Comparison of ENCODE assay signal across 14 cellular contexts in the genomic region with DNA sequence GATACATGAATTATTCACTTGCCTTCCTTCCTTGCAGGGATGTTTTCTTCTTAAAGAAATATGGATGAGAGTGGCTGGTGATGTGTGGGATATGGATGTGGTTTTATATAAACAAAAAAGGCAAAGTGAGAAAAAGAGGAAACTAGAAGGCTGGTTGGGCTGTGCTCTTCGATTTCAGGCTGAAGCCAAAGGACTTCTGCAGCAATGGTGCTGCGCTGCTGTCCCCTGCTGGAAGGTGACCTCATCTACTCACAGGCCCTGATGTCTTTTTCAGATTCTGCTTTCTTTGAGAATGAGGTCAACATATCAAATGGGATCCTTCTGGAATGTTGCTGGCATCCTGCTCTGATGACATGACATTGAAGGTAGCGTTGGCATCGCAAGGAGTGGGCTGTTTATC. TPM values are rescaled to one million over a fixed set of nuclear protein-coding genes. Genes with fewer than 3 reads are reported as not detected.
DNase-seq lines count a peak whose midpoint lies in the region; ATAC-seq and TF ChIP-seq lines count a peak whose summit lies in the region.
"Had no signal": no experiment of that assay in that cellular context is flagged by ENCODE, and none has a peak within 500 bp of the region (broad histone marks: within the 10 kb centered on the region; RNA-seq: fewer than 3 reads in every experiment).

No MANE protein-coding gene starts in this region.

- H3K9me3 ChIP-seq in CD4-positive, alpha-beta memory T cell (ENCODE audit: control insufficient read depth in 1 of 2, low read length in 2 of 2), result no peaks in the 10 kb centered on the region
- H3K9me3 ChIP-seq: tibial nerve had no signal

- no peak overlapping the region for H3K27ac Mint-ChIP-seq in activated CD4-positive, alpha-beta T cell treated with anti-CD3 and anti-CD28 coated beads, Interleukin-2, amount 10 ng/mL, durations not matched to agents 7 days and 5 days
- H3K27ac Mint-ChIP-seq in stimulated activated memory B cell treated with anti-CD40 and anti-IgM and Interleukin-4, amounts not matched to agents 10 μg/mL and 1 μg/mL and 100 μg/mL, for 72 hours, result no peak overlapping the region
- H3K27ac Mint-ChIP-seq in CD4-positive, alpha-beta memory T cell, result no peak overlapping the region

- no peaks in the 10 kb centered on the region for H3K36me3 ChIP-seq in CD4-positive, alpha-beta memory T cell (ENCODE audit: insufficient read depth, low read length)
- H3K36me3 ChIP-seq: tibial nerve had no signal

- CTCF ChIA-PET in activated CD4-positive, alpha-beta T cell treated with anti-CD3 and anti-CD28 coated beads, Interleukin-2, amount 10 ng/mL, durations not matched to agents 7 days and 5 days (lab: Charles Lee), result no interaction called here
- CTCF ChIA-PET in CD4-positive, alpha-beta memory T cell (lab: Charles Lee; ENCODE audit: partially characterized antibody), result no interaction called here

- ATAC-seq in stimulated activated memory B cell treated with anti-CD40 and anti-IgM and Interleukin-4, amounts not matched to agents 10 μg/mL and 1 μg/mL and 100 μg/mL, for 72 hours, result peak; percentile 74
- ATAC-seq in GM19035 (IDR thresholded peaks at IDR 0.05; ENCODE audit: unreplicated experiment), result no peak

- H3K9me3 Mint-ChIP-seq in activated CD4-positive, alpha-beta T cell treated with anti-CD3 and anti-CD28 coated beads, Interleukin-2, amount 10 ng/mL, durations not matched to agents 7 days and 5 days, result peaks cover 3% of the 10 kb centered on the region
- H3K9me3 Mint-ChIP-seq in stimulated activated memory B cell treated with anti-CD40 and anti-IgM and Interleukin-4, amounts not matched to agents 10 μg/mL and 1 μg/mL and 100 μg/mL, for 72 hours, result no peaks in the 10 kb centered on the region
- H3K9me3 Mint-ChIP-seq in CD4-positive, alpha-beta memory T cell, result no peaks in the 10 kb centered on the region

- TF ChIP-seq CTCF in LNCaP clone FGC (IDR thresholded peaks at IDR 0.05; ENCODE audit: control insufficient read depth, extremely low read depth, insufficient read depth), result peak; percentile 65

- no peak overlapping the region for H3K4me3 Mint-ChIP-seq in activated CD4-positive, alpha-beta T cell treated with anti-CD3 and anti-CD28 coated beads, Interleukin-2, amount 10 ng/mL, durations not matched to agents 7 days and 5 days
- no peak overlapping the region for H3K4me3 Mint-ChIP-seq in stimulated activated memory B cell treated with anti-CD40 and anti-IgM and Interleukin-4, amounts not matched to agents 10 μg/mL and 1 μg/mL and 100 μg/mL, for 72 hours
- H3K4me3 Mint-ChIP-seq in CD4-positive, alpha-beta memory T cell, result no peak overlapping the region

- no peak overlapping the region for H3K27ac ChIP-seq in CD4-positive, alpha-beta memory T cell (ENCODE audit: low read depth, low read length)
- H3K27ac ChIP-seq: epithelial cell of prostate, tibial nerve had no signal

- H3K36me3 Mint-ChIP-seq in activated CD4-positive, alpha-beta T cell treated with anti-CD3 and anti-CD28 coated beads, Interleukin-2, amount 10 ng/mL, durations not matched to agents 7 days and 5 days (ENCODE audit: low read depth), result peaks cover 9% of the 10 kb centered on the region
- H3K36me3 Mint-ChIP-seq in stimulated activated memory B cell treated with anti-CD40 and anti-IgM and Interleukin-4, amounts not matched to agents 10 μg/mL and 1 μg/mL and 100 μg/mL, for 72 hours, result no peaks in the 10 kb centered on the region
- no peaks in the 10 kb centered on the region for H3K36me3 Mint-ChIP-seq in CD4-positive, alpha-beta memory T cell

- peak; percentile 42 for DNase-seq in activated CD4-positive, alpha-beta T cell treated with anti-CD3 and anti-CD28 coated beads, Interleukin-2, amount 10 ng/mL, durations not matched to agents 7 days and 5 days
- DNase-seq in activated CD4-positive, alpha-beta T cell treated with anti-CD3 and anti-CD28 coated beads, Interleukin-2, amount 50 U/mL, for 4 hours, result no peak
- DNase-seq in LNCaP clone FGC (ENCODE audit: low read depth) (no peak), cerebellum (ENCODE audit: low spot score) (peak; percentile 0)
- no peak for DNase-seq in effector CD4-positive, alpha-beta T cell
- no peak for DNase-seq in CD4-positive, alpha-beta memory T cell
- DNase-seq: GF-D8, NCI-H2171, SIG-M5 had no signal

- no peaks in the 10 kb centered on the region for H3K27me3 Mint-ChIP-seq in activated CD4-positive, alpha-beta T cell treated with anti-CD3 and anti-CD28 coated beads, Interleukin-2, amount 10 ng/mL, durations not matched to agents 7 days and 5 days
- H3K27me3 Mint-ChIP-seq in stimulated activated memory B cell treated with anti-CD40 and anti-IgM and Interleukin-4, amounts not matched to agents 10 μg/mL and 1 μg/mL and 100 μg/mL, for 72 hours, result no peaks in the 10 kb centered on the region
- H3K27me3 Mint-ChIP-seq in CD4-positive, alpha-beta memory T cell, result no peaks in the 10 kb centered on the region

- H3K27me3 ChIP-seq in CD4-positive, alpha-beta memory T cell (ENCODE audit: insufficient read depth, low read length), result no peaks in the 10 kb centered on the region
- H3K27me3 ChIP-seq: tibial nerve had no signal

- H3K4me1 Mint-ChIP-seq in activated CD4-positive, alpha-beta T cell treated with anti-CD3 and anti-CD28 coated beads, Interleukin-2, amount 10 ng/mL, durations not matched to agents 7 days and 5 days, result peaks cover 53% of the 10 kb centered on the region
- H3K4me1 Mint-ChIP-seq in stimulated activated memory B cell treated with anti-CD40 and anti-IgM and Interleukin-4, amounts not matched to agents 10 μg/mL and 1 μg/mL and 100 μg/mL, for 72 hours, result peaks cover 56% of the 10 kb centered on the region
- peaks cover 0 to 14% (median 6%) of the 10 kb centered on the region in 4 donors for H3K4me1 Mint-ChIP-seq in CD4-positive, alpha-beta memory T cell

- POLR2A ChIA-PET in activated CD4-positive, alpha-beta T cell treated with anti-CD3 and anti-CD28 coated beads, Interleukin-2, amount 10 ng/mL, durations not matched to agents 7 days and 5 days (lab: Charles Lee), result no interaction called here
- POLR2A ChIA-PET in CD4-positive, alpha-beta memory T cell (lab: Charles Lee; ENCODE audit: partially characterized antibody), result no interaction called here

- peaks cover 11% of the 10 kb centered on the region for H3K4me1 ChIP-seq in CD4-positive, alpha-beta memory T cell (ENCODE audit: insufficient read depth, low read length)
- H3K4me1 ChIP-seq: tibial nerve had no signal

- H3K4me3 ChIP-seq in LNCaP clone FGC (ENCODE audit: low read depth, low read length), result no peak overlapping the region
- no peak overlapping the region for H3K4me3 ChIP-seq in CD4-positive, alpha-beta memory T cell (ENCODE audit: low read length in 2 of 2)
- H3K4me3 ChIP-seq: tibial nerve had no signal

- intact Hi-C loops in CD4-positive, alpha-beta memory T cell (cut with micrococcal nuclease), result loop anchor here (2.0 to 10.0 kb wide), 4 partner anchors 144 to 1308 kb away; partner anchors contain the start of gene EIF1AY

RNA-seq across cellular contexts. Expression of gene RPS4Y2, which starts 15.3 kb away (rescaled TPM):
- total RNA-seq in activated CD4-positive, alpha-beta T cell treated with anti-CD3 and anti-CD28 coated beads, Interleukin-2, amount 10 ng/mL, durations not matched to agents 7 days and 5 days, result under 1 TPM in 1 of 2 experiments, not detected in 1; 0.35 TPM
- not detected for total RNA-seq in cerebellum
- not detected for total RNA-seq in CD4-positive, alpha-beta memory T cell
- polyA plus RNA-seq in CD4-positive, alpha-beta memory T cell, result not detected
- total RNA-seq: osteoblast, tibial nerve had no signal

Comparison
In these comparisons a context has a peak if more than half of its experiments do, and no peak if none do; other contexts are left out.
1. DNase-seq: peak in activated CD4-positive, alpha-beta T cell treated with anti-CD3 and anti-CD28 coated beads, Interleukin-2, amount 10 ng/mL, durations not matched to agents 7 days and 5 days (single experiment) and cerebellum (single experiment); none in activated CD4-positive, alpha-beta T cell treated with anti-CD3 and anti-CD28 coated beads, Interleukin-2, amount 50 U/mL, for 4 hours (0 of 2), LNCaP clone FGC (single experiment), effector CD4-positive, alpha-beta T cell (single experiment) and CD4-positive, alpha-beta memory T cell (0 of 5).